15 cellular contexts compared by ENCODE assay signal in the genomic region with DNA sequence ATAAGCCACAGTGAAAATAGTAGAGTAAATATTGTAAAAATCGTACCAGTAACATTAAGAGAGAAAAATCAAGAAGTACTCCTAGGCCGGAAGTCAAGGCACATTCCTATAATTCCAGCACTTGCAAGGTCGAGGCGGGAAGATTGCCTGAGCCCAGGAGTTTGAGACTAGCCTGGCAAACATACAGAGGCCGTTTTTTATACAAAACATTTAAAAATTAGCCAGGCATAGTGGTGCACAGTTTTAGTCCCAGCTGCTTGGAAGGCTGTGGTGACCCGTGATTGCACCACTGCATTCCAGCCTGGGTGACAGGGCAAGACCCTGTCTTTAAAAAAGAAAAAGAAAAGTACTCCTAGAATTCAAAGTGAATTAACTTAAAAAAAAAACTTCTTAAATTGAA.
DNase-seq lines count a peak whose midpoint lies in the region; ATAC-seq and TF ChIP-seq lines count a peak whose summit lies in the region.
"Had no signal": no experiment of that assay in that cellular context is flagged by ENCODE, and none has a peak within 500 bp of the region (broad histone marks: within the 10 kb centered on the region; RNA-seq: fewer than 3 reads in every experiment).

No MANE protein-coding gene starts in this region.

- no peak overlapping the region for H2AK5ac ChIP-seq in mesendoderm (ENCODE audit: low read length)

- no peaks in the 10 kb centered on the region for H3K79me2 ChIP-seq in mesendoderm (ENCODE audit: control insufficient read depth, insufficient read depth, low read length)

- H3K4me3 ChIP-seq in AG04449 (ENCODE audit: low read depth, low read length), result no peak overlapping the region
- H3K4me3 ChIP-seq in MG63, result no peak overlapping the region
- no peak overlapping the region for H3K4me3 ChIP-seq in endodermal cell (ENCODE audit: low read length)
- H3K4me3 ChIP-seq in mesendoderm (ENCODE audit: low read length), result no peak overlapping the region
- H3K4me3 ChIP-seq: dorsolateral prefrontal cortex, stomach had no signal

- H3K27ac ChIP-seq in endodermal cell (ENCODE audit: low read depth, low read length) (no peak overlapping the region), mesendoderm (ENCODE audit: low read depth, low read length) (no peak overlapping the region)
- H3K27ac ChIP-seq: dorsolateral prefrontal cortex, stomach had no signal

- peak overlapping the region; percentile 87 for H3K18ac ChIP-seq in mesendoderm (ENCODE audit: low read length)

- H3K4me1 ChIP-seq in endodermal cell (ENCODE audit: control insufficient read depth, insufficient read depth, low read length), result no peaks in the 10 kb centered on the region
- H3K4me1 ChIP-seq in mesendoderm (ENCODE audit: control insufficient read depth, low read depth, low read length), result no peaks in the 10 kb centered on the region

- 70 to 73% methylated on average over 3 to 6 of the region's 6 CpGs for WGBS in endodermal cell (ENCODE audit: insufficient coverage in 1 of 2, insufficient read length in 1 of 2), 2 experiments
- no CpG with 5 or more reads among the region's 6 CpGs for whole genome bisulfite sequencing in mesendoderm (ENCODE audit: extremely low coverage, insufficient coverage, low lambda C conversion rate)

- peaks cover 3% of the 10 kb centered on the region for H3K9me3 Mint-ChIP-seq in endodermal cell
- H3K9me3 Mint-ChIP-seq: activated B cell treated with CpG ODN at 0.5 μM for 24 hours had no signal

- H2BK5ac ChIP-seq in mesendoderm (ENCODE audit: low read length), result no peak overlapping the region

- no peaks in the 10 kb centered on the region for H3K4me1 Mint-ChIP-seq in endodermal cell
- H3K4me1 Mint-ChIP-seq: activated B cell treated with CpG ODN at 0.5 μM for 24 hours had no signal

- H4K8ac ChIP-seq in mesendoderm (ENCODE audit: low read depth, low read length), result no peak overlapping the region

- no peak overlapping the region for H3K4me3 Mint-ChIP-seq in endodermal cell
- H3K4me3 Mint-ChIP-seq: activated B cell treated with CpG ODN at 0.5 μM for 24 hours had no signal

- DNase-seq in AG04449 (ENCODE audit: low read depth, low spot score) (peak; percentile 24), MG63 (peak; percentile 44), endodermal cell (peak; percentile 69), mesendoderm (peak; percentile 78), retina (no peak)
- DNase-seq: activated B cell treated with CpG ODN at 0.5 μM for 24 hours; activated effector memory CD4-positive, alpha-beta T cell treated with Interleukin-2 at 50 U/mL for 16 hours; AML-193; dorsolateral prefrontal cortex; H7; NCI-H446; stomach had no signal

- no peak overlapping the region for H2BK15ac ChIP-seq in mesendoderm (replicated peaks; ENCODE audit: low read depth)

- no peaks in the 10 kb centered on the region for H3K27me3 Mint-ChIP-seq in endodermal cell (ENCODE audit: insufficient read depth)
- H3K27me3 Mint-ChIP-seq: activated B cell treated with CpG ODN at 0.5 μM for 24 hours had no signal

- no peak overlapping the region for H3K9ac ChIP-seq in endodermal cell (ENCODE audit: extremely low read depth, low read length, poor library complexity, severe bottlenecking)
- no peak overlapping the region for H3K9ac ChIP-seq in mesendoderm (ENCODE audit: low read length)

- no peaks in the 10 kb centered on the region for H3K9me3 ChIP-seq in MG63
- no peaks in the 10 kb centered on the region for H3K9me3 ChIP-seq in endodermal cell (ENCODE audit: control insufficient read depth, low read length)
- H3K9me3 ChIP-seq: stomach had no signal

- H3K36me3 ChIP-seq in MG63, result no peaks in the 10 kb centered on the region
- H3K36me3 ChIP-seq in endodermal cell (ENCODE audit: control insufficient read depth, insufficient read depth, low read length), result no peaks in the 10 kb centered on the region
- H3K36me3 ChIP-seq in mesendoderm (ENCODE audit: control insufficient read depth, insufficient read depth, low read length), result no peaks in the 10 kb centered on the region
- H3K36me3 ChIP-seq: stomach had no signal

- no peak overlapping the region for H3K23ac ChIP-seq in mesendoderm (ENCODE audit: low read length)

- ATAC-seq in GM21381 (IDR thresholded peaks at IDR 0.05; ENCODE audit: unreplicated experiment) (no peak), GM19455 (IDR thresholded peaks at IDR 0.05; ENCODE audit: unreplicated experiment) (no peak), GM18867 (IDR thresholded peaks at IDR 0.05; ENCODE audit: unreplicated experiment) (no peak)

- no peaks in the 10 kb centered on the region for H3K79me1 ChIP-seq in mesendoderm (ENCODE audit: low read length)

- POLR2A ChIA-PET in AG04449 (lab: Yijun Ruan, JAX), result no interaction called here

- TF ChIP-seq CTCF in AG04449 (IDR thresholded peaks at IDR 0.05; ENCODE audit: insufficient read depth, low read length, missing control alignments), result no peak
- no peak for TF ChIP-seq CTCF in endodermal cell (conservative IDR thresholded peaks at IDR 0.05)

- H3K36me3 Mint-ChIP-seq in endodermal cell (ENCODE audit: low read depth), result no peaks in the 10 kb centered on the region

- no peak overlapping the region for H4K5ac ChIP-seq in mesendoderm (ENCODE audit: low read length)

- CTCF ChIA-PET in AG04449 (lab: Yijun Ruan, JAX), result no interaction called here

- no peaks in the 10 kb centered on the region for H3K27me3 ChIP-seq in MG63
- H3K27me3 ChIP-seq in endodermal cell (ENCODE audit: control insufficient read depth, insufficient read depth, low read length, poor library complexity, severe bottlenecking), result no peaks in the 10 kb centered on the region
- H3K27me3 ChIP-seq in mesendoderm (ENCODE audit: insufficient read depth, low read length, poor library complexity), result no peaks in the 10 kb centered on the region
- H3K27me3 ChIP-seq: dorsolateral prefrontal cortex, stomach had no signal

- peak overlapping the region; percentile 44 for H3K27ac Mint-ChIP-seq in endodermal cell
- H3K27ac Mint-ChIP-seq: activated B cell treated with CpG ODN at 0.5 μM for 24 hours had no signal

- H3K56ac ChIP-seq in mesendoderm (ENCODE audit: low read length), result no peak overlapping the region

- H3K4me2 ChIP-seq in mesendoderm (ENCODE audit: low read length), result no peak overlapping the region

- H2BK120ac ChIP-seq in mesendoderm (ENCODE audit: low read depth, low read length), result no peak overlapping the region

- no peak overlapping the region for H3K4ac ChIP-seq in mesendoderm (ENCODE audit: low read depth, low read length)
